Comparison of ENCODE assay signal across 8 cellular contexts in the genomic region with DNA sequence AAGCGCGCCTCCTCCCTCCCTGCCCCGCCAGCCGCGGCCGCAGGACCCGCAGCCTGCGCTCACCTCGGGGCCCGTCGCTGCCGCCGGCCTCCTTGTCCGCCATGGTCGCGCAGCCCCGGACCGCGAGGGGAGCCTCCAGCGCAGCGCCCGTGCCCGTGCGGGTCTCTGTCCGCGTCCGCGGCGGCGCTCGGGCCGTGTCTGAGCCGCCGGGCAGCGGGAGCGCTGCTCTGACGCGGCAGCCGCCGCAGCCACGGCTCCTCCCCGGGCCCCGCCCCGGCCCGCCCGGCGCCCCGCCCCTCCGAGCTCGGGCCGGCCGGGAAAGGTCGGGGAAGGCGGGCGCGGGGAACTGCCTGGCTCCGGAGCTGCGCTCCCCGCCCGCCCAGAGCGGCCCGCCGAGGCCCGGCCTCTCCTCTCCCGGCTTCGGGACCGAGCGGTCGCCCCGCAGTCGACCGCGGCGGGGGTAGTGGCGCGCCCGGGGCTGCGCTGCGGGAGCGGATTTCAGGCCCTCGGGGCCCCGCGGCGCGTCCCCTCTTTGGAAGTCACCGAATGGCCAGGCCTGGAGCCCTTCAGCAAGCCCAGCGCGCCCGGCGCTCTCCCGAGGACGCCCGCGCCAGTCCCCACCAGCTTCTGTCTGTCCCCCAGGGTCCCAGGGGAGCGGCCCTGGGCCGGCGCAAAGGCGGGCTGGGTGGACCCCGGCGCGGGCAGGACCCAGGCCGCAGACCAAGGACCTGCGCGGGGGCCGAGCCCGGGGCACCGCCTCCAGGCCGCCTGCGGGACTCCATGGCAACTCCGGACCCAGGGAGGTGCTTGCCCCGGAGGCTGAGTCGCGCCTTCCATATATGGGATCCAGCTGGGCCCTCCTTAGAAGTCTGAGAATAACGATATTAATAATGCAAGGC. TPM values are rescaled to one million over a fixed set of nuclear protein-coding genes. Genes with fewer than 3 reads are reported as not detected.
DNase-seq lines count a peak whose midpoint lies in the region; TF ChIP-seq lines count a peak whose summit lies in the region.

A gene with protein sequence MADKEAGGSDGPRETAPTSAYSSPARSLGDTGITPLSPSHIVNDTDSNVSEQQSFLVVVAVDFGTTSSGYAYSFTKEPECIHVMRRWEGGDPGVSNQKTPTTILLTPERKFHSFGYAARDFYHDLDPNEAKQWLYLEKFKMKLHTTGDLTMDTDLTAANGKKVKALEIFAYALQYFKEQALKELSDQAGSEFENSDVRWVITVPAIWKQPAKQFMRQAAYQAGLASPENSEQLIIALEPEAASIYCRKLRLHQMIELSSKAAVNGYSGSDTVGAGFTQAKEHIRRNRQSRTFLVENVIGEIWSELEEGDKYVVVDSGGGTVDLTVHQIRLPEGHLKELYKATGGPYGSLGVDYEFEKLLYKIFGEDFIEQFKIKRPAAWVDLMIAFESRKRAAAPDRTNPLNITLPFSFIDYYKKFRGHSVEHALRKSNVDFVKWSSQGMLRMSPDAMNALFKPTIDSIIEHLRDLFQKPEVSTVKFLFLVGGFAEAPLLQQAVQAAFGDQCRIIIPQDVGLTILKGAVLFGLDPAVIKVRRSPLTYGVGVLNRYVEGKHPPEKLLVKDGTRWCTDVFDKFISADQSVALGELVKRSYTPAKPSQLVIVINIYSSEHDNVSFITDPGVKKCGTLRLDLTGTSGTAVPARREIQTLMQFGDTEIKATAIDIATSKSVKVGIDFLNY (minus strand): TSS at position 200 of the 899 bp plus-strand sequence. CDS start 97 bp downstream, at position 103.

- no peaks in the 10 kb centered on the region for H3F3A ChIP-seq in GM23248 (ENCODE audit: insufficient read depth)

- in situ Hi-C loops in GM23248 (cut with MboI) = no loop called here

- H2AFZ ChIP-seq in GM23248 = peak within 1 kb of the TSS; percentile 82

- H3K9ac ChIP-seq in GM23248 = peak within 1 kb of the TSS; percentile 83
- peak within 1 kb of the TSS; percentile 55 to 78 for H3K9ac ChIP-seq in colonic mucosa (ENCODE audit: low read depth in 2 of 2, low read length in 2 of 2)

- H3K27me3 ChIP-seq in GM23248 (replicated peaks; ENCODE audit: insufficient read depth) (no peaks in the 10 kb centered on the region), colonic mucosa (peaks cover 15% of the 10 kb centered on the region)

- H3K79me2 ChIP-seq in GM23248 (ENCODE audit: insufficient read depth) = 0 out of 2 replicates have a peak, but pooled peaks cover 9% of the 10 kb centered on the region

- intact Hi-C loops in colonic mucosa (cut with DNase I) = no loop called here

- no peaks in the 10 kb centered on the region for H3K36me3 ChIP-seq in GM23248 (ENCODE audit: low read depth)
- no peaks in the 10 kb centered on the region for H3K36me3 ChIP-seq in colonic mucosa

- H3K9me3 ChIP-seq in GM23248 (ENCODE audit: low read depth) (no peaks in the 10 kb centered on the region), colonic mucosa (no peaks in the 10 kb centered on the region)

- H4K20me1 ChIP-seq in GM23248 (ENCODE audit: insufficient read depth) = no peaks in the 10 kb centered on the region

- DNase-seq in GM23248 = peak; percentile 96
- DNase-seq in LHCN-M2 (ENCODE audit: low read depth) = peak; percentile 88
- DNase-seq in activated CD4-positive, CD25-positive, alpha-beta regulatory T cell treated with anti-CD3 and anti-CD28 coated beads, Interleukin-2, amount 50 U/mL, for 72 hours = peak; percentile 57
- peak; percentile 78 for DNase-seq in colonic mucosa
- peak; percentile 94 for DNase-seq in kidney tubule cell (ENCODE audit: low spot score)
- peak; percentile 59 for DNase-seq in stimulated activated CD4-positive, alpha-beta T cell treated with anti-CD3 and anti-CD28 coated beads, Interleukin-12 subunit alpha, Interleukin-12 subunit beta, amount 100 ng/mL, for 4 hours
- no peak for DNase-seq in NCI-H1694 treated with DMSO at 0.1 percent for 48 hours (lab: John Stamatoyannopoulos, UW)

- H3K4me3 ChIP-seq in GM08714 (ENCODE audit: low read length) = peak within 1 kb of the TSS; percentile 53; the same call in 1 of the 2 replicates
- H3K4me3 ChIP-seq in GM23248 = peak within 1 kb of the TSS; percentile 77
- H3K4me3 ChIP-seq in colonic mucosa = peak within 1 kb of the TSS; percentile 79

- H3K9me2 ChIP-seq in GM23248 (ENCODE audit: insufficient read depth) = no peaks in the 10 kb centered on the region

- H3K27ac ChIP-seq in GM23248 = peak within 1 kb of the TSS; percentile 78
- peak within 1 kb of the TSS; percentile 83 for H3K27ac ChIP-seq in colonic mucosa

- WGBS in GM23248 (ENCODE audit: low coverage in 1 of 2, low lambda C conversion rate in 2 of 2, missing lambda C conversion rate in 2 of 2), 2 experiments = 0 to 3% methylated on average over 57 to 60 of the region's 114 CpGs

- no peak for TF ChIP-seq CTCF in colonic mucosa (IDR thresholded peaks at IDR 0.05)

- H3K4me2 ChIP-seq in GM23248 (ENCODE audit: unreplicated experiment) = peak within 1 kb of the TSS; percentile 87

- H3K4me1 ChIP-seq in GM23248 (ENCODE audit: insufficient read depth) (peaks cover 3% of the 10 kb centered on the region; the same call in 1 of the 2 replicates), colonic mucosa (no peaks in the 10 kb centered on the region)

RNA-seq across cellular contexts. Expression of the gene that starts here (rescaled TPM):
- total RNA-seq in GM23248 (2014; rRNA removed; shearing (Covaris generic)) = 4.8 and 4.9 TPM in 2 replicates
- 5.4 and 5.6 TPM in 2 replicates for polyA plus RNA-seq in GM23248 (2016; fragmentation: Nextera tagmentation; extraction: Ambion mirVana)
- 3.6 TPM in 2 replicates for total RNA-seq in LHCN-M2 (2014; rRNA removed)
- 3.0 TPM for polyA plus RNA-seq in LHCN-M2 (2012)
- 1 to 10 TPM; 6.2 to 7.0 TPM for total RNA-seq in colonic mucosa
